Comparison of ENCODE assay signal across 8 cellular contexts in genomic region chr1:203682401-203683383, GRCh38. TPM values are rescaled to one million over a fixed set of nuclear protein-coding genes. Genes with fewer than 3 reads are reported as not detected.
DNase-seq lines count a peak whose midpoint lies in the region; ATAC-seq and TF ChIP-seq lines count a peak whose summit lies in the region.

No MANE protein-coding gene starts in this region.

- H3K9me3 Mint-ChIP-seq in T-cell: no peaks in the 10 kb centered on the region
- H3K9me3 Mint-ChIP-seq in central memory CD8-positive, alpha-beta T cell: no peaks in the 10 kb centered on the region

- H3K9ac ChIP-seq in trophoblast cell (ENCODE audit: low read length): no peak overlapping the region

- H3K4ac ChIP-seq in trophoblast cell (ENCODE audit: low read depth, low read length): no peak overlapping the region

- no peak overlapping the region for H4K12ac ChIP-seq in trophoblast cell (ENCODE audit: low read depth, low read length)

- CTCF ChIA-PET in T-cell (lab: Charles Lee): interaction anchor here (0.7 to 2.4 kb wide), 8 partner anchors 9 to 416 kb away, joined by 3 to 26 read pairs (median 6); partner anchors contain the start of genes ATP2B4 (in 1 of the 2) and LAX1 (in 1 of the 2)

- POLR2A ChIA-PET in T-cell (lab: Charles Lee): interaction anchor here (0.6 to 1.9 kb wide), 13 partner anchors 8 to 393 kb away, joined by 3 to 26 read pairs (median 5); partner anchors contain the start of gene ATP2B4 (in 2 of the 2)

- no peak overlapping the region for H3K4me2 ChIP-seq in trophoblast cell (ENCODE audit: low read length)

- H2BK12ac ChIP-seq in trophoblast cell (ENCODE audit: low read length): no peak overlapping the region

- no peak overlapping the region for H2AFZ ChIP-seq in trophoblast cell (ENCODE audit: insufficient read depth, low read length, poor library complexity)

- DNase-seq in H7: no peak
- DNase-seq in T-cell: peak; percentile 23 to 84 (median 71)
- peak; percentile 44 to 80 for DNase-seq in central memory CD8-positive, alpha-beta T cell (ENCODE audit: low spot score in 2 of 2)
- peak; percentile 19 for DNase-seq in stimulated activated CD4-positive, alpha-beta T cell treated with anti-CD3 and anti-CD28 coated beads, Interleukin-1b, Interleukin-23, amount 100 ng/mL, for 1 hour (ENCODE audit: low read depth in 2 of 2)
- DNase-seq in trophoblast cell: no peak
- no peak for DNase-seq in G401 (ENCODE audit: low spot score)
- DNase-seq in iPS-NIHi7 (ENCODE audit: extremely low spot score): no peak
- no peak for DNase-seq in right atrium auricular region (ENCODE audit: low spot score)

- no CpG with 5 or more reads among the region's 20 CpGs for WGBS in trophoblast cell (ENCODE audit: extremely low coverage, insufficient coverage, insufficient read length)

- H4K91ac ChIP-seq in trophoblast cell (ENCODE audit: low read depth, low read length): no peak overlapping the region

- peaks cover 5% of the 10 kb centered on the region for H3K79me2 ChIP-seq in trophoblast cell (ENCODE audit: control insufficient read depth, insufficient read depth, low read length, poor library complexity)

- H3K18ac ChIP-seq in trophoblast cell (ENCODE audit: low read length): no peak overlapping the region

- H3K27ac Mint-ChIP-seq in T-cell: peak overlapping the region; percentile 85 to 87
- H3K27ac Mint-ChIP-seq in central memory CD8-positive, alpha-beta T cell (ENCODE audit: low read depth): peak overlapping the region; percentile 95

- H2AK5ac ChIP-seq in trophoblast cell (ENCODE audit: low read length): no peak overlapping the region

- peaks cover 48% of the 10 kb centered on the region for H3K36me3 Mint-ChIP-seq in T-cell
- peaks cover 60% of the 10 kb centered on the region for H3K36me3 Mint-ChIP-seq in central memory CD8-positive, alpha-beta T cell (ENCODE audit: insufficient read depth)

- H3K4me1 Mint-ChIP-seq in T-cell: peaks cover 31 to 74% (median 60%) of the 10 kb centered on the region in 3 donors
- H3K4me1 Mint-ChIP-seq in central memory CD8-positive, alpha-beta T cell: peaks cover 50% of the 10 kb centered on the region

- peak; percentile 86 to 97 (median 93) for ATAC-seq in T-cell (replicated peaks in 1 of 4)
- peak; percentile 98 for ATAC-seq in central memory CD8-positive, alpha-beta T cell (replicated peaks; ENCODE audit: extremely low read depth, poor library complexity, severe bottlenecking)

- H3K4me3 Mint-ChIP-seq in T-cell: peak overlapping the region; percentile 15 to 41 (median 29)
- H3K4me3 Mint-ChIP-seq in central memory CD8-positive, alpha-beta T cell: peak overlapping the region; percentile 27

- no peak overlapping the region for H2BK120ac ChIP-seq in trophoblast cell (ENCODE audit: insufficient read depth, low read length, poor library complexity)

- no peaks in the 10 kb centered on the region for H3K27me3 Mint-ChIP-seq in T-cell
- no peaks in the 10 kb centered on the region for H3K27me3 Mint-ChIP-seq in central memory CD8-positive, alpha-beta T cell

- H3K14ac ChIP-seq in trophoblast cell (ENCODE audit: low read length): no peak overlapping the region

- H3K79me1 ChIP-seq in trophoblast cell (ENCODE audit: low read length): peaks cover 2% of the 10 kb centered on the region

- H3K9me3 ChIP-seq in trophoblast cell (ENCODE audit: insufficient read depth, low read depth, low read length): no peaks in the 10 kb centered on the region
- H3K9me3 ChIP-seq in right atrium auricular region: no peaks in the 10 kb centered on the region

- no peak for TF ChIP-seq CTCF in right atrium auricular region (IDR thresholded peaks at IDR 0.05)

- H3K4me1 ChIP-seq in trophoblast cell (ENCODE audit: control insufficient read depth in 1 of 2, insufficient read depth in 2 of 2, low read length in 2 of 2) (peaks cover 4 to 8% of the 10 kb centered on the region in 2 experiments), right atrium auricular region (peaks cover 0 to 48% of the 10 kb centered on the region in 2 donors)

- peak overlapping the region; percentile 6; the same call in 1 of the 2 replicates for H3K4me3 ChIP-seq in H7 (ENCODE audit: insufficient read depth, low read depth, low read length)
- H3K4me3 ChIP-seq in trophoblast cell (ENCODE audit: low read depth, low read length): no peak overlapping the region
- no peak overlapping the region for H3K4me3 ChIP-seq in right atrium auricular region

- no peak overlapping the region for H4K8ac ChIP-seq in trophoblast cell (ENCODE audit: low read depth, low read length)

- H3K36me3 ChIP-seq in H7 (replicated peaks; ENCODE audit: control insufficient read depth, insufficient read depth, low read length): no peaks in the 10 kb centered on the region
- peaks cover 21 to 51% of the 10 kb centered on the region in 2 experiments for H3K36me3 ChIP-seq in trophoblast cell (ENCODE audit: control insufficient read depth in 1 of 2, insufficient read depth in 2 of 2, low read length in 2 of 2)
- peaks cover 21% of the 10 kb centered on the region for H3K36me3 ChIP-seq in right atrium auricular region

- in situ Hi-C loops in G401 (cut with HindIII; ENCODE audit: low sequenced_read_pairs): no loop called here

- no peak overlapping the region for H3K23ac ChIP-seq in trophoblast cell (ENCODE audit: low read length)

- H3K27ac ChIP-seq in trophoblast cell (ENCODE audit: low read depth, low read length) (no peak overlapping the region), right atrium auricular region (peak overlapping the region in 1 of 2 donors; percentile 1)

- H3K27me3 ChIP-seq in H7 (ENCODE audit: control insufficient read depth, insufficient read depth, low read length) (no peaks in the 10 kb centered on the region), trophoblast cell (ENCODE audit: insufficient read depth, low read length) (no peaks in the 10 kb centered on the region), right atrium auricular region (no peaks in the 10 kb centered on the region)

- H2BK5ac ChIP-seq in trophoblast cell (ENCODE audit: low read depth, low read length, poor library complexity): no peak overlapping the region

RNA-seq across cellular contexts. Expression of gene ATP2B4, which starts 56.1 kb away (rescaled TPM):
- 26.5 and 32.1 TPM in 2 replicates for total RNA-seq in H7 (2014; rRNA removed; shearing (Covaris generic))
- total RNA-seq in T-cell (10 to 100 TPM; 45.5 to 93.1 (median 84.9) TPM), right atrium auricular region (100 to 1,000 TPM in 1 of 2 donors, 10 to 100 TPM in 1; 86.1 to 171 TPM)
- polyA plus RNA-seq in trophoblast cell (2013): 278 and 279 TPM in 2 replicates
- 5.4 and 6.7 TPM in 2 replicates for total RNA-seq in G401 (2014; rRNA removed; shearing (Covaris generic))

Comparison
In these comparisons a context has a peak if more than half of its experiments do, and no peak if none do; other contexts are left out.
1. DNase-seq: peak in T-cell (34 of 34), central memory CD8-positive, alpha-beta T cell (2 of 2) and stimulated activated CD4-positive, alpha-beta T cell treated with anti-CD3 and anti-CD28 coated beads, Interleukin-1b, Interleukin-23, amount 100 ng/mL, for 1 hour (2 of 2); none in H7 (single experiment), trophoblast cell (0 of 2), G401 (single experiment), iPS-NIHi7 (single experiment) and right atrium auricular region (single experiment).